ENCODE assay signal across 26 cellular contexts in the genomic region with DNA sequence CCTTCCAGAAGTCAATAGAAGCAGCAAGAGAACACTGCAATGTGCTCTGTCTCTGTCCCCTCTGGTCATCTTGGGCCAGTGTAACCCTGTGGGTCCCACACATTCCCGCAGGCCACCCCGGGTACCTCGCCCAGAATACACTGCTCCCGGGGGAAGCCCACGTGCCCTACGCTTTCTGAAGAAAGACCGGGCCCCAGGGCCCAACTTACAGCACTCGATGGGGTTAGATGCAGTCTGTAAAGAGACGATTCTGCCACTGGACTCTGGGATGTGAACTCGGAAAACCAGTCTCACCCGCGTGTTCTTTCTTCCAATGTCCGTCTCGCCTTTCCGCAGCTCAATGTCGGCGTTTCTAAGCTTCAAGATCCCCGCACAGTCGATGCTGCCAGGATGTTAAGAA.
"Had no signal": no experiment of that assay in that cellular context is flagged by ENCODE, and none has a peak within 500 bp of the region (broad histone marks: within the 10 kb centered on the region; RNA-seq: fewer than 3 reads in every experiment).

No MANE protein-coding gene starts in this region.

- H3K9me3 Mint-ChIP-seq: activated B cell treated with CpG ODN at 0.5 μM for 24 hours had no signal

- ATAC-seq: heart right ventricle, pancreas had no signal

- H3K4me1 ChIP-seq: ascending aorta, colonic mucosa, heart right ventricle, left ventricle myocardium inferior, pancreas, prostate gland, tibial nerve had no signal

- H3K36me3 ChIP-seq: colonic mucosa, left ventricle myocardium inferior, prostate gland had no signal

- H3K9me3 ChIP-seq: ascending aorta, colonic mucosa, esophagus squamous epithelium, pancreas, prostate gland, tibial nerve had no signal

- H3K36me3 Mint-ChIP-seq: brain had no signal

- H3K27ac Mint-ChIP-seq: activated B cell treated with CpG ODN at 0.5 μM for 24 hours; activated T-helper 2 cell treated with anti-CD3 and anti-CD28 coated beads, Interferon-gamma antibody, Interleukin-2, Interleukin-4, amounts not matched to agents 10 μg/mL and 5 μg/mL and 100 μg/mL, durations not matched to agents 14 hours and 24 hours and 36 hours; brain; T-helper 2 cell treated with Interferon-gamma antibody and Interleukin-4, amounts not matched to agents 5 μg/mL and 100 μg/mL, for 36 hours had no signal

- H3K4me3 Mint-ChIP-seq: activated B cell treated with CpG ODN at 0.5 μM for 24 hours; activated naive CD8-positive, alpha-beta T cell; brain; T-helper 2 cell treated with Interferon-gamma antibody and Interleukin-4, amounts not matched to agents 5 μg/mL and 100 μg/mL, for 36 hours had no signal

- H3K4me2 ChIP-seq: smooth muscle cell had no signal

- H3K27me3 Mint-ChIP-seq: activated B cell treated with CpG ODN at 0.5 μM for 24 hours; activated naive CD8-positive, alpha-beta T cell had no signal

- H3K27me3 ChIP-seq: ascending aorta, cardiac muscle cell, colonic mucosa, esophagus squamous epithelium, heart right ventricle, pancreas, tibial nerve had no signal

- H3K4me3 ChIP-seq: ascending aorta, cardiac muscle cell, colonic mucosa, esophagus squamous epithelium, heart right ventricle, left ventricle myocardium inferior, pancreas, prostate gland, smooth muscle cell, tibial nerve had no signal

- DNase-seq: activated B cell treated with CpG ODN at 0.5 μM for 24 hours; activated CD8-positive, alpha-beta memory T cell treated with anti-CD3 and anti-CD28 coated beads, Interleukin-2, amount 50 U/mL, for 4 hours; activated naive CD4-positive, alpha-beta T cell treated with Interleukin-2 at 50 U/mL for 16 hours; activated T-cell treated with anti-CD3 and anti-CD28 coated beads, Interleukin-2, amount 50 U/mL, for 48 hours; cerebellar nuclear complex; colonic mucosa; effector CD8-positive, alpha-beta T cell; esophagus squamous epithelium; foreskin melanocyte; heart right ventricle; left ventricle myocardium inferior; nucleus accumbens; pancreas; stimulated activated CD4-positive, alpha-beta T cell treated with anti-CD3 and anti-CD28 coated beads, Interleukin-15, amount 100 ng/mL, for 24 hours; stimulated activated CD4-positive, alpha-beta T cell treated with anti-CD3 and anti-CD28 coated beads, Interleukin-2, amount 100 ng/mL, for 24 hours; stimulated activated naive CD4-positive, alpha-beta T cell treated with Interleukin-2 at 50 U/mL for 16 hours had no signal

- H3K27ac ChIP-seq: ascending aorta, cardiac muscle cell, colonic mucosa, epithelial cell of prostate, esophagus squamous epithelium, heart right ventricle, left ventricle myocardium inferior, pancreas, prostate gland, tibial nerve had no signal
